In genomic region chr13:27920677-27921420, GRCh38 we compare ENCODE assay signal across 9 cellular contexts. TPM values are rescaled to one million over a fixed set of nuclear protein-coding genes. Genes with fewer than 3 reads are reported as not detected.
DNase-seq lines count a peak whose midpoint lies in the region; ATAC-seq and TF ChIP-seq lines count a peak whose summit lies in the region.
"Had no signal": no experiment of that assay in that cellular context is flagged by ENCODE, and none has a peak within 500 bp of the region (broad histone marks: within the 10 kb centered on the region; RNA-seq: fewer than 3 reads in every experiment).

No MANE protein-coding gene starts in this region.

- H3K27me3 Mint-ChIP-seq in neural crest cell (ENCODE audit: low read depth) = peaks cover 97% of the 10 kb centered on the region

- ATAC-seq in HG03108 (IDR thresholded peaks at IDR 0.05; ENCODE audit: unreplicated experiment) (no peak), HG03139 (IDR thresholded peaks at IDR 0.05; ENCODE audit: unreplicated experiment) (no peak), GM21529 (IDR thresholded peaks at IDR 0.05; ENCODE audit: unreplicated experiment) (no peak)

- DNase-seq in ELF-1 (ENCODE audit: low read depth, low spot score) (peak; percentile 49), NCI-H526 treated with DMSO at 0.1 percent for 48 hours (lab: John Stamatoyannopoulos, UW) (peak; percentile 78), ecto neural progenitor cell (ENCODE audit: low spot score) (peak; percentile 60), neural crest cell (ENCODE audit: low read depth, low spot score) (no peak), GM19238 (ENCODE audit: insufficient read length, low spot score) (no peak)

- peak; percentile 14 for TF ChIP-seq CTCF in neural crest cell (conservative IDR thresholded peaks at IDR 0.05)

- H3K4me3 Mint-ChIP-seq in neural crest cell = peak overlapping the region; percentile 68

- H3K27ac Mint-ChIP-seq in neural crest cell (ENCODE audit: unreplicated experiment) = no peak overlapping the region

- peaks cover 2% of the 10 kb centered on the region for H3K36me3 Mint-ChIP-seq in neural crest cell (ENCODE audit: low read depth)

- no peaks in the 10 kb centered on the region for H3K9me3 Mint-ChIP-seq in neural crest cell

- H3K4me1 Mint-ChIP-seq in neural crest cell = peaks cover 28% of the 10 kb centered on the region

RNA-seq across cellular contexts. Expression of gene PDX1, which starts 1.0 kb away (rescaled TPM):
- total RNA-seq in neural crest cell = not detected in 2 replicates
- total RNA-seq: myocyte had no signal

RNA-seq across cellular contexts. Expression of gene CDX2, which starts 48.3 kb away (rescaled TPM):
- total RNA-seq in neural crest cell = 1.3 and 2.4 TPM in 2 replicates
- total RNA-seq: myocyte had no signal

Comparison
In these comparisons a context has a peak if more than half of its experiments do, and no peak if none do; other contexts are left out.
1. DNase-seq: peak in ELF-1 (single experiment), NCI-H526 treated with DMSO at 0.1 percent for 48 hours (single experiment) and ecto neural progenitor cell (single experiment); none in neural crest cell (single experiment) and GM19238 (single experiment).